In genomic region chr16:57300387-57301125, GRCh38 we compare ENCODE assay signal across 9 cellular contexts. TPM values are rescaled to one million over a fixed set of nuclear protein-coding genes. Genes with fewer than 3 reads are reported as not detected.
DNase-seq lines count a peak whose midpoint lies in the region; ATAC-seq and TF ChIP-seq lines count a peak whose summit lies in the region.
"Had no signal": no experiment of that assay in that cellular context is flagged by ENCODE, and none has a peak within 500 bp of the region (broad histone marks: within the 10 kb centered on the region; RNA-seq: fewer than 3 reads in every experiment).

No MANE protein-coding gene starts in this region.

- peak; percentile 100 for DNase-seq in CD1c-positive myeloid dendritic cell (ENCODE audit: extremely low spot score)
- DNase-seq in NCI-H748 (lab: John Stamatoyannopoulos, UW; ENCODE audit: unreplicated experiment), result peak; percentile 97
- peak; percentile 99 to 100 for DNase-seq in activated CD4-positive, alpha-beta T cell treated with anti-CD3 and anti-CD28 coated beads, Interleukin-2, amount 50 U/mL, for 24 hours (ENCODE audit: low read depth in 1 of 2, low spot score in 1 of 2)
- peak; percentile 98 for DNase-seq in dermis microvascular lymphatic vessel endothelial cell (ENCODE audit: low read depth in 2 of 2)
- peak; percentile 97 to 99 for DNase-seq in left lung
- peak; percentile 96 to 99 for DNase-seq in stimulated activated CD4-positive, alpha-beta T cell treated with anti-CD3 and anti-CD28 coated beads, Interleukin-2, amount 100 ng/mL, for 24 hours

- no peaks in the 10 kb centered on the region for H3K36me3 ChIP-seq in left lung

- TF ChIP-seq CTCF in left lung (IDR thresholded peaks at IDR 0.05), result peak; percentile 93 to 95

- peaks cover 12 to 31% of the 10 kb centered on the region in 2 donors for H3K4me1 ChIP-seq in left lung

- intact Hi-C loops in left lung (cut with DNase I), result loop anchor here (5.0 to 10.0 kb wide), 2 partner anchors 114 to 217 kb away; no protein-coding TSS in a partner anchor

- peak overlapping the region; percentile 21 to 43 for H3K4me3 ChIP-seq in left lung

- ATAC-seq in GM19438 (IDR thresholded peaks at IDR 0.05; ENCODE audit: low read depth, unreplicated experiment) (peak; percentile 79), HG03565 (IDR thresholded peaks at IDR 0.05; ENCODE audit: unreplicated experiment) (peak; percentile 88), left lung (peak; percentile 95)

- H3K27ac ChIP-seq in left lung, result peak overlapping the region; percentile 81 to 90

- H3K27me3 ChIP-seq in left lung, result peaks cover 0 to 3% of the 10 kb centered on the region in 2 donors

- no peaks in the 10 kb centered on the region for H3K9me3 ChIP-seq in left lung

RNA-seq across cellular contexts. Expression of gene PLLP, which starts 16.1 kb away (rescaled TPM):
- total RNA-seq in dermis microvascular lymphatic vessel endothelial cell (4.2 and 11.9 TPM in 2 replicates), left lung (10 to 100 TPM; 50.6 to 70.6 TPM)

RNA-seq across cellular contexts. Expression of gene ARL2BP, which starts 55.5 kb away (rescaled TPM):
- total RNA-seq in dermis microvascular lymphatic vessel endothelial cell (50.2 and 61.0 TPM in 2 replicates), left lung (10 to 100 TPM; 51.4 to 69.3 TPM)

RNA-seq across cellular contexts. Expression of gene CCL22, which starts 58.0 kb away (rescaled TPM):
- total RNA-seq in dermis microvascular lymphatic vessel endothelial cell, result not detected in 2 replicates
- total RNA-seq in left lung, result 1 to 10 TPM; 1.6 to 2.4 TPM
- total RNA-seq: urinary bladder had no signal

Comparison
In these comparisons a context has a peak if more than half of its experiments do, and no peak if none do; other contexts are left out.
1. Peak in every context shown above with its lines: DNase-seq, ATAC-seq, H3K4me3 ChIP-seq and H3K27ac ChIP-seq.